In the genomic region with DNA sequence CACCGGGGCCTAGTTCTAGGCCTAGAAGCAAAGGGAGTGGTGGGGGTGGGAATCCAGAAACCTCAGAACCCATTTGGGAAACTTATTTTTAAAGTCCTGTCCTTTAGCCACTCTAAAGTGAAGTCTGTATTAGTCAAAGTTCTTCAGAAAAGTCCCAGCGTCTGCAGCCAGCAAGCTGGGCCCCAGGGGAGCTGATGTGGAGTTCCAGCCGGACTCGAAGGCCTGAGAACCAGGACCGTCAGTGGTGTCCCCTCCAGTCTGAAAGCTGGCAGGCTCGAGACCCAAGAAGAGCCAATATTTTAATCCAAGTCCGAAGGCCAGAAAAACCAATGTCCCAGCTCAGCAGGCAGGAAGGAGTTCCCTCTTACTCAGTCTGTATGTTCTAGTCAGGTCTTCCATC, we compare ENCODE assay signal across 21 cellular contexts. TPM values are rescaled to one million over a fixed set of nuclear protein-coding genes. Genes with fewer than 3 reads are reported as not detected.
DNase-seq lines count a peak whose midpoint lies in the region; ATAC-seq, FAIRE-seq and TF ChIP-seq lines count a peak whose summit lies in the region.
"Had no signal": no experiment of that assay in that cellular context is flagged by ENCODE, and none has a peak within 500 bp of the region (broad histone marks: within the 10 kb centered on the region; RNA-seq: fewer than 3 reads in every experiment).

No MANE protein-coding gene starts in this region.

- intact Hi-C loops in ascending aorta (cut with DNase I): no loop called here
- intact Hi-C loops in K562 (cut with micrococcal nuclease): no loop called here
- intact Hi-C loops in left ventricle myocardium inferior (cut with micrococcal nuclease): no loop called here

- no peak overlapping the region for H3K23ac ChIP-seq in mesendoderm (ENCODE audit: low read length)

- in situ Hi-C loops in K562 (cut with MboI) (no loop called here), KBM-7 (cut with MboI; ENCODE audit: low pct_unique_long_range_greater_than_20kb, low sequenced_read_pairs) (loop anchor here (25.0 kb wide), 1 partner anchor 1602 kb away; no protein-coding TSS in a partner anchor)

- H3K27me3 ChIP-seq in ascending aorta (no peaks in the 10 kb centered on the region), K562 (ENCODE audit: control insufficient read depth in 2 of 2, insufficient read depth in 2 of 2, low read length in 2 of 2) (no peaks in the 10 kb centered on the region), left ventricle myocardium inferior (ENCODE audit: low read depth) (peaks cover 12% of the 10 kb centered on the region), mesendoderm (ENCODE audit: insufficient read depth, low read length, poor library complexity) (no peaks in the 10 kb centered on the region)

- TF ChIP-seq RAD21 in K562 (CRISPR knock-in tag; conservative IDR thresholded peaks at IDR 0.05 in 1 of 2, IDR thresholded peaks at IDR 0.05 in 1 of 2): no peak

- no peak overlapping the region for H3K27ac Mint-ChIP-seq in osteocyte (ENCODE audit: unreplicated experiment)
- H3K27ac Mint-ChIP-seq: CD4-positive, alpha-beta memory T cell; HFFc6 had no signal

- 33% methylated on average over 7 of the region's 7 CpGs for WGBS in K562 (ENCODE audit: insufficient coverage, low coverage, missing lambda C conversion rate)
- WGBS in mesendoderm (ENCODE audit: extremely low coverage, insufficient coverage, low lambda C conversion rate): no CpG with 5 or more reads among the region's 7 CpGs

- H3K9me3 ChIP-seq in ascending aorta: no peaks in the 10 kb centered on the region
- H3K9me3 ChIP-seq in K562 (replicated peaks; ENCODE audit: control insufficient read depth, insufficient read depth, low read depth, low read length): no peaks in the 10 kb centered on the region
- H3K9me3 ChIP-seq in left ventricle myocardium inferior (replicated peaks): no peaks in the 10 kb centered on the region

- no TSS peak for BruUV-seq in K562 (replicated peaks; lab: Mats Ljungman, UMichigan)

- H2BK120ac ChIP-seq in mesendoderm (ENCODE audit: low read depth, low read length): no peak overlapping the region

- H3K4me2 ChIP-seq in K562 (ENCODE audit: insufficient read depth, low read length) (no peak overlapping the region), mesendoderm (ENCODE audit: low read length) (no peak overlapping the region)

- H4K20me1 ChIP-seq in K562 (replicated peaks; ENCODE audit: control insufficient read depth, insufficient read depth, low read length): no peaks in the 10 kb centered on the region

- no peak overlapping the region for H3K4ac ChIP-seq in mesendoderm (ENCODE audit: low read depth, low read length)

- peaks cover 3% of the 10 kb centered on the region for H3K27me3 Mint-ChIP-seq in osteocyte (ENCODE audit: unreplicated experiment)

- FAIRE-seq in K562 (lab: Jason Lieb, UNC): no peak
- FAIRE-seq: GM12891, GM18507, H54 had no signal

- no peak overlapping the region for H3K4me3 ChIP-seq in ascending aorta
- no peak overlapping the region for H3K4me3 ChIP-seq in K562
- no peak overlapping the region for H3K4me3 ChIP-seq in left ventricle myocardium inferior
- H3K4me3 ChIP-seq in mesendoderm (ENCODE audit: low read length): no peak overlapping the region
- H3K4me3 ChIP-seq: HAP-1 had no signal

- no peak overlapping the region for H3K18ac ChIP-seq in mesendoderm (ENCODE audit: low read length)

- TF ChIP-seq CTCF in ascending aorta (IDR thresholded peaks at IDR 0.05): no peak
- TF ChIP-seq CTCF in K562 (IDR thresholded peaks at IDR 0.05 in 2 of 3, conservative IDR thresholded peaks at IDR 0.05 in 1 of 3; ENCODE audit: insufficient read depth in 2 of 3, low read depth in 1 of 3, low read length in 3 of 3): no peak
- TF ChIP-seq CTCF in left ventricle myocardium inferior (IDR thresholded peaks at IDR 0.05; ENCODE audit: borderline replicate concordance): no peak
- TF ChIP-seq CTCF in osteocyte (IDR thresholded peaks at IDR 0.05): no peak

- H2AK5ac ChIP-seq in mesendoderm (ENCODE audit: low read length): no peak overlapping the region

- no peak overlapping the region for H3K4me3 Mint-ChIP-seq in osteocyte (ENCODE audit: unreplicated experiment)
- H3K4me3 Mint-ChIP-seq: CD4-positive, alpha-beta memory T cell; HFFc6 had no signal

- no peak for TF ChIP-seq EP300 in K562 (IDR thresholded peaks at IDR 0.05; ENCODE audit: low read length)

- no peaks in the 10 kb centered on the region for H3K36me3 Mint-ChIP-seq in osteocyte (ENCODE audit: unreplicated experiment)
- H3K36me3 Mint-ChIP-seq: CD4-positive, alpha-beta memory T cell had no signal

- H3K4me1 Mint-ChIP-seq in osteocyte (ENCODE audit: unreplicated experiment): no peaks in the 10 kb centered on the region
- H3K4me1 Mint-ChIP-seq: CD4-positive, alpha-beta memory T cell had no signal

- POLR2A ChIA-PET in K562 (lab: Yijun Ruan, JAX): interaction anchor here (0.6 kb wide), 1 partner anchor 11 kb away, joined by 4 read pairs; no protein-coding TSS in a partner anchor

- H4K5ac ChIP-seq in mesendoderm (ENCODE audit: low read length): no peak overlapping the region

- no peak overlapping the region for H2BK5ac ChIP-seq in mesendoderm (ENCODE audit: low read length)

- peak overlapping the region; percentile 24 to 38 for H3K27ac ChIP-seq in ascending aorta
- no peak overlapping the region for H3K27ac ChIP-seq in K562 (ENCODE audit: extremely low read depth, low read depth, low read length)
- no peak overlapping the region for H3K27ac ChIP-seq in left ventricle myocardium inferior (replicated peaks)
- no peak overlapping the region for H3K27ac ChIP-seq in mesendoderm (ENCODE audit: low read depth, low read length)

- H3K4me1 ChIP-seq in ascending aorta: no peaks in the 10 kb centered on the region
- H3K4me1 ChIP-seq in K562 (replicated peaks in 1 of 2; ENCODE audit: control insufficient read depth in 2 of 2, insufficient read depth in 2 of 2, low read length in 2 of 2): peaks cover 5 to 10% of the 10 kb centered on the region in 2 experiments; a peak in 3 of 5 replicates
- H3K4me1 ChIP-seq in left ventricle myocardium inferior: no peaks in the 10 kb centered on the region
- H3K4me1 ChIP-seq in mesendoderm (ENCODE audit: control insufficient read depth, low read depth, low read length): no peaks in the 10 kb centered on the region
- H3K4me1 ChIP-seq: HAP-1 had no signal

- TF ChIP-seq POLR2A in K562 (conservative IDR thresholded peaks at IDR 0.05): no peak

- H3K9me1 ChIP-seq in K562 (ENCODE audit: control insufficient read depth, insufficient read depth, low read length): no peaks in the 10 kb centered on the region

- CTCF ChIA-PET in K562 (lab: Yijun Ruan, JAX; ENCODE audit: low intra/inter-chr PET ratio): no interaction called here

- no peaks in the 10 kb centered on the region for H3K79me1 ChIP-seq in mesendoderm (ENCODE audit: low read length)

- DNase-seq in ascending aorta (ENCODE audit: low spot score in 2 of 2) (no peak), K562 (ENCODE audit: extremely low read depth in 1 of 4, low spot score in 3 of 4) (no peak), left ventricle myocardium inferior (peak; percentile 35), osteocyte (ENCODE audit: extremely low spot score, unreplicated experiment) (peak; percentile 75), KBM-7 (no peak), mesendoderm (no peak)
- DNase-seq: C1 segment of cervical spinal cord; Calu3; CD4-positive, alpha-beta memory T cell; COR-L47; DMS53; DMS79 treated with DMSO at 0.1 percent for 48 hours; GF-D8; GOT3; HFFc6 had no signal

- H3K79me2 ChIP-seq in K562 (ENCODE audit: control insufficient read depth, insufficient read depth, low read length): no peaks in the 10 kb centered on the region
- H3K79me2 ChIP-seq in mesendoderm (ENCODE audit: control insufficient read depth, insufficient read depth, low read length): no peaks in the 10 kb centered on the region

- H4K8ac ChIP-seq in mesendoderm (ENCODE audit: low read depth, low read length): no peak overlapping the region

- H3K9ac ChIP-seq in K562 (ENCODE audit: insufficient read depth in 1 of 2, low read depth in 2 of 2, low read length in 2 of 2): no peak overlapping the region
- no peak overlapping the region for H3K9ac ChIP-seq in mesendoderm (ENCODE audit: low read length)

- no peaks in the 10 kb centered on the region for H3K9me3 Mint-ChIP-seq in osteocyte (ENCODE audit: unreplicated experiment)
- H3K9me3 Mint-ChIP-seq: HFFc6 had no signal

- peak overlapping the region; percentile 58 for H2AFZ ChIP-seq in K562 (ENCODE audit: low read depth, low read length)

- H2BK15ac ChIP-seq in mesendoderm (replicated peaks; ENCODE audit: low read depth): no peak overlapping the region

- no peak overlapping the region for H3K56ac ChIP-seq in mesendoderm (ENCODE audit: low read length)

- no peaks in the 10 kb centered on the region for H3K36me3 ChIP-seq in ascending aorta
- no peaks in the 10 kb centered on the region for H3K36me3 ChIP-seq in K562 (ENCODE audit: control insufficient read depth, insufficient read depth, low read length)
- no peaks in the 10 kb centered on the region for H3K36me3 ChIP-seq in left ventricle myocardium inferior
- H3K36me3 ChIP-seq in mesendoderm (ENCODE audit: control insufficient read depth, insufficient read depth, low read length): no peaks in the 10 kb centered on the region
- H3K36me3 ChIP-seq: HAP-1 had no signal

- ATAC-seq in K562: no peak
- ATAC-seq in HG02970 (IDR thresholded peaks at IDR 0.05; ENCODE audit: low FRiP score, unreplicated experiment): no peak
- no peak for ATAC-seq in HG03108 (IDR thresholded peaks at IDR 0.05; ENCODE audit: unreplicated experiment)

RNA-seq across cellular contexts. Expression of gene ID2, which starts 32.4 kb away (rescaled TPM):
- total RNA-seq in ascending aorta (752 TPM), K562 (2014; rRNA removed) (11.3 and 16.6 TPM in 2 replicates), K562 (2014; rRNA removed; fragmentation: Illumina TruSeq; extraction: Trizol) (9.3 and 11.0 TPM in 2 replicates), K562 (2015; rRNA removed; fragmentation: Illumina TruSeq; extraction: Trizol) (6.2 and 8.0 TPM in 2 replicates), K562 (2021) (8.3 and 11.1 TPM in 2 replicates), left ventricle myocardium inferior (32.2 TPM), osteocyte (9.3 and 11.9 TPM in 2 replicates)
- 13.4 and 28.3 TPM in 2 replicates for total RNA-seq in K562 (2011; cell fraction: chromatin; rRNA removed; ENCODE audit: low replicate concordance)
- total RNA-seq in K562 (2011; cell fraction: nucleolus; rRNA removed): 27.2 and 33.5 TPM in 2 replicates
- total RNA-seq in K562 (2011; cell fraction: nucleoplasm; rRNA removed): 24.2 and 26.6 TPM in 2 replicates
- polyA plus RNA-seq in K562 (2011; rRNA removed) (16.7 and 29.0 TPM in 2 replicates), K562 (2014; fragmentation: Illumina TruSeq; extraction: Trizol) (14.9 and 20.5 TPM in 2 replicates), K562 (2014; fragmentation: Nextera tagmentation; extraction: Ambion mirVana) (10 to 100 TPM; 17.4 to 23.1 TPM), K562 (2014; rRNA removed) (28.8 and 35.7 TPM in 2 replicates)
- polyA plus RNA-seq in K562 (2011; cell fraction: cytosol; rRNA removed): 22.2 and 66.4 TPM in 2 replicates
- 29.5 and 79.3 TPM in 2 replicates for polyA plus RNA-seq in K562 (2011; cell fraction: nucleus; rRNA removed)
- 20.6 and 22.3 TPM in 2 replicates for polyA plus RNA-seq in K562 (2012)
- 8.8 and 21.6 TPM in 2 replicates for polyA minus RNA-seq in K562 (2011; rRNA and poly(A)+ RNA removed)
- polyA minus RNA-seq in K562 (2011; cell fraction: cytosol; rRNA and poly(A)+ RNA removed): 6.0 and 9.3 TPM in 2 replicates
- polyA minus RNA-seq in K562 (2011; cell fraction: nucleus; rRNA and poly(A)+ RNA removed): 38.2 and 39.5 TPM in 2 replicates
- 96.4 TPM for polyA plus RNA-seq in mesendoderm (2013, experiment 1 of 2)
- 94.7 TPM for polyA plus RNA-seq in mesendoderm (2013, experiment 2 of 2)

Comparison
In these comparisons a context has a peak if more than half of its experiments do, and no peak if none do; other contexts are left out.
1. DNase-seq: peak in left ventricle myocardium inferior (single experiment) and osteocyte (single experiment); none in ascending aorta (0 of 2), K562 (0 of 4), KBM-7 (single experiment) and mesendoderm (single experiment).
2. H3K27ac ChIP-seq: peak in ascending aorta (2 of 2); none in K562 (single experiment), left ventricle myocardium inferior (single experiment) and mesendoderm (single experiment).
3. RNA of gene ID2, which starts 32.4 kb away (total RNA-seq): 752 TPM in ascending aorta (single experiment); 32.2 TPM in left ventricle myocardium inferior (single experiment), 9.3 to 11.9 TPM in osteocyte and 6.2 to 33.5 TPM in K562; every median in the first group is over 10 times any median in the second.